25 cellular contexts compared by ENCODE assay signal in the genomic region with DNA sequence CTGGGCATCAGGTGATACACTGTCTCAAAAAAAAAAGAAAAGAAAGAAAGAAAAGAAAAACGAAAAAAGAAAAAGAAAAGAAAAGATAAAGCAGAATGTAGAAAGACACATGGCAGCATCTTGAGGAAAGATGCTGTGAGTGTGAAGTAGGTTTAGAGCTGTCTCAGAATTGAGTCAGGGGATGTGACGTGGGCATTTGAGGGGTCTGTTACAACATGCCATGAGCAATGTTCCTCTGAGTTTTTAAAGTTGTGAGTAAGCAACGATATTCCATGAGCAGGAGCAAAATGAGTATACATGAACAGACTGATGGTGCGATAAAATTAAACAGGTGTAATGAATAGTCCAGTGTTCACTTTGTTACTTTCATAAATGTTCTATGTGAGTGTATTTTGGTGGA. TPM values are rescaled to one million over a fixed set of nuclear protein-coding genes. Genes with fewer than 3 reads are reported as not detected.
"Had no signal": no experiment of that assay in that cellular context is flagged by ENCODE, and none has a peak within 500 bp of the region (broad histone marks: within the 10 kb centered on the region; RNA-seq: fewer than 3 reads in every experiment).

No MANE protein-coding gene starts in this region.

- H3K4me3 ChIP-seq: cardiac muscle cell, heart left ventricle, ovary, prostate gland, spleen, thoracic aorta had no signal

- H3K4me1 ChIP-seq: heart left ventricle, prostate gland, spleen had no signal

- H3K27ac Mint-ChIP-seq: activated naive CD8-positive, alpha-beta T cell treated with anti-CD3 and anti-CD28 coated beads, Interleukin-2, amount 10 ng/mL, durations not matched to agents 7 days and 5 days; natural killer cell; T-helper 2 cell treated with Interferon-gamma antibody and Interleukin-4, amounts not matched to agents 5 μg/mL and 100 μg/mL, for 36 hours; type B pancreatic cell had no signal

- DNase-seq: activated CD4-positive, alpha-beta T cell treated with anti-CD3 and anti-CD28 coated beads for 1 hour; activated CD4-positive, alpha-beta T cell treated with anti-CD3 and anti-CD28 coated beads, Interleukin-2, amount 50 U/mL, for 4 hours; activated CD8-positive, alpha-beta memory T cell treated with anti-CD3 and anti-CD28 coated beads for 24 hours; activated CD8-positive, alpha-beta memory T cell treated with anti-CD3 and anti-CD28 coated beads, Interleukin-2, amount 50 U/mL, for 4 hours; activated naive CD4-positive, alpha-beta T cell treated with Interleukin-2 at 50 U/mL for 16 hours; activated naive CD8-positive, alpha-beta T cell treated with anti-CD3 and anti-CD28 coated beads, Interleukin-2, amount 10 ng/mL, durations not matched to agents 7 days and 5 days; activated T-cell treated with anti-CD3 and anti-CD28 coated beads, Interleukin-2, amount 50 U/mL, for 4 hours; amygdala; erythroblast; heart left ventricle; left ventricle myocardium superior; midbrain; natural killer cell; ovary; spleen; stimulated activated CD4-positive, alpha-beta T cell treated with anti-CD3 and anti-CD28 coated beads, Interleukin-4, amount 100 ng/mL, for 1 hour; stimulated activated naive CD4-positive, alpha-beta T cell treated with Interleukin-2 at 50 U/mL for 16 hours had no signal

- H3K4me3 Mint-ChIP-seq: activated naive CD8-positive, alpha-beta T cell treated with anti-CD3 and anti-CD28 coated beads, Interleukin-2, amount 10 ng/mL, durations not matched to agents 7 days and 5 days; activated T-cell treated with anti-CD3 and anti-CD28 coated beads, Interleukin-2, amount 50 U/mL, for 4 hours; natural killer cell; T-helper 2 cell treated with Interferon-gamma antibody and Interleukin-4, amounts not matched to agents 5 μg/mL and 100 μg/mL, for 36 hours; type B pancreatic cell had no signal

- H3K27ac ChIP-seq: cardiac muscle cell, heart left ventricle, neutrophil, ovary, prostate gland, spleen, thoracic aorta had no signal

- H3K36me3 Mint-ChIP-seq: activated naive CD8-positive, alpha-beta T cell treated with anti-CD3 and anti-CD28 coated beads, Interleukin-2, amount 10 ng/mL, durations not matched to agents 7 days and 5 days; natural killer cell; type B pancreatic cell had no signal

- H3K4me1 Mint-ChIP-seq: activated naive CD8-positive, alpha-beta T cell treated with anti-CD3 and anti-CD28 coated beads, Interleukin-2, amount 10 ng/mL, durations not matched to agents 7 days and 5 days; natural killer cell had no signal

- H3K9me3 Mint-ChIP-seq: activated naive CD8-positive, alpha-beta T cell treated with anti-CD3 and anti-CD28 coated beads, Interleukin-2, amount 10 ng/mL, durations not matched to agents 7 days and 5 days; activated T-cell treated with anti-CD3 and anti-CD28 coated beads, Interleukin-2, amount 50 U/mL, for 4 hours; natural killer cell; T-helper 2 cell treated with Interferon-gamma antibody and Interleukin-4, amounts not matched to agents 5 μg/mL and 100 μg/mL, for 36 hours had no signal

- H3K9me3 ChIP-seq: heart left ventricle, neutrophil, ovary, prostate gland, spleen, thoracic aorta had no signal

- H3K27me3 ChIP-seq: cardiac muscle cell, heart left ventricle, neutrophil, ovary, spleen had no signal

- ATAC-seq: activated T-cell treated with anti-CD3 and anti-CD28 coated beads, Interleukin-2, amount 50 U/mL, for 4 hours; heart left ventricle; left ventricle myocardium superior; natural killer cell had no signal

- FAIRE-seq: islet of Langerhans, TTC549 had no signal

- H3K36me3 ChIP-seq: cardiac muscle cell, heart left ventricle, neutrophil, ovary, prostate gland, spleen, thoracic aorta had no signal

RNA-seq across cellular contexts. Expression of a gene that starts 51.6 kb away (rescaled TPM):
- total RNA-seq: cardiac muscle cell had no signal
- polyA plus RNA-seq: cardiac muscle cell had no signal
